Comparison of ENCODE assay signal across 8 cellular contexts in the genomic region with DNA sequence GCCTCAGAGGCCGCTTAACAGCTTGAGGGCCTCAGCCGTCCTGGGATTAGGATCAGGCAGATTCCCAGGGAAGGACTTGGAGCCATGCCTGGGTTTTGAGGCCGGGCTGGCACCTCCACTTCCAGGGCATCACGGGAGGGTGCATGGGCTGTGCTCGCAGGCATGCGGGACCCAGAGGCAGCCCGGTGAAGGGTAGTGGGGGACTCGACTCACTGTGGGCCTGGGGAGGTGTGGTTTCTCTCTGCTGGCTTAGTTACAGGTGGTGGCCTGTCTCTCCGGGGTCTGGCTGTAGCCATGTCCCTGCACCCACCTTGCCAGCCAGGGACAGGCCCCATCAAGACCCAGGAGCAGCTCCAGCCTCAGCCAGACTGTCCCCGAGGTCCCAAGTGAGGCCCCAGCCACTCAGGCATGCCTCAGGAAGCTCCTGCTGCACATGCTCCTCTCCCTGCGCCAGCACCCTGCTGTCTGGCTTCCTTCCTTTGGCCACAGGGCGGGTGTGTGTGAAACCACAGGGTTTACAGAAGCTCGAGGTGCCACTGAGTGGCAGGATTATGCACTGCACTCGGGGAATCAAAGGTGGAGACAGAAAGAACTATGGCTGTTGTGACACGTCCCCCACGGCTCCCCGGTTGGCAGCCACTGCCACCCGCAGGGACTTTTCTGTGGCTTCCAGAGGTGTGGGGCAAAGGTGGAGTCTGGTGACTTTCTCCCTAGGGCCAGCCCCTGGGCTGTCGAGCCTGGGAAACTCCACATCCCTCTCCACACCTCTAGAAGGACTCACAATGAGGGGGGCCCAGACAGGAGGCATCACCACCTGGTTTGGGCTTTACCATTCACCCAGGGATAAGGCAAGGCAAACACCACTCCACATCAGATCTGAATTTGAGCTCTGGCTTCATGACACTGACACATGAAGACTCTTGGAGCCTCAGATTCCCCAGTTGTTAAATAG. TPM values are rescaled to one million over a fixed set of nuclear protein-coding genes. Genes with fewer than 3 reads are reported as not detected.
DNase-seq lines count a peak whose midpoint lies in the region; ATAC-seq and TF ChIP-seq lines count a peak whose summit lies in the region.

No MANE protein-coding gene starts in this region.

- CTCF ChIA-PET in RWPE1 (lab: Yijun Ruan, JAX), result interaction anchor here (0.5 to 7.7 kb wide), 40 partner anchors 10 to 1886 kb away, joined by 3 to 115 read pairs (median 4); a partner anchor contains a TSS

- no peak overlapping the region for H3K4me3 ChIP-seq in GM23338
- H3K4me3 ChIP-seq in LNCaP clone FGC (ENCODE audit: low read depth, low read length), result no peak overlapping the region
- H3K4me3 ChIP-seq in neuronal stem cell (ENCODE audit: low read length in 2 of 2), result no peak overlapping the region

- H3K36me3 ChIP-seq in GM23338 (ENCODE audit: insufficient read depth) (no peaks in the 10 kb centered on the region), neuronal stem cell (replicated peaks in 1 of 2; ENCODE audit: control insufficient read depth in 2 of 2, insufficient read depth in 2 of 2, low read length in 2 of 2) (peaks cover 0 to 2% of the 10 kb centered on the region in 2 donors)

- H3K4me2 ChIP-seq in GM23338 (peak overlapping the region; percentile 40; the same call in 1 of the 2 replicates), neuronal stem cell (ENCODE audit: insufficient read depth, low read length, poor library complexity, severe bottlenecking) (no peak overlapping the region)

- H3K27ac Mint-ChIP-seq in GM23338, result no peak overlapping the region

- peaks cover 29% of the 10 kb centered on the region for H3K4me1 ChIP-seq in GM23338 (ENCODE audit: insufficient read depth)
- peaks cover 0 to 3% of the 10 kb centered on the region in 2 donors for H3K4me1 ChIP-seq in neuronal stem cell (ENCODE audit: control insufficient read depth in 2 of 2, insufficient read depth in 1 of 2, low read depth in 1 of 2, low read length in 2 of 2)

- H3K14ac ChIP-seq in neuronal stem cell (ENCODE audit: low read length), result peak overlapping the region; percentile 76

- H2AK5ac ChIP-seq in neuronal stem cell (ENCODE audit: low read depth, low read length), result no peak overlapping the region

- H3K4me3 Mint-ChIP-seq in GM23338, result no peak overlapping the region

- H3K4me1 Mint-ChIP-seq in GM23338, result peaks cover 42% of the 10 kb centered on the region

- H3K79me1 ChIP-seq in neuronal stem cell (ENCODE audit: low read depth, low read length), result peaks cover 3% of the 10 kb centered on the region

- no peaks in the 10 kb centered on the region for H3K36me3 Mint-ChIP-seq in GM23338 (ENCODE audit: low read depth)

- H3K9me2 ChIP-seq in GM23338 (ENCODE audit: insufficient read depth), result no peaks in the 10 kb centered on the region

- no peak overlapping the region for H2BK5ac ChIP-seq in neuronal stem cell (ENCODE audit: low read length)

- H3K23ac ChIP-seq in neuronal stem cell (ENCODE audit: low read depth, low read length, poor library complexity), result peak overlapping the region; percentile 29

- H3K9ac ChIP-seq in neuronal stem cell (ENCODE audit: low read depth, low read length, poor library complexity), result peak overlapping the region; percentile 9

- peak overlapping the region; percentile 70 for H3K18ac ChIP-seq in neuronal stem cell (ENCODE audit: low read length)

- H3K27ac ChIP-seq in GM23338 (ENCODE audit: low read depth), result no peak overlapping the region
- H3K27ac ChIP-seq in RWPE1, result peak overlapping the region; percentile 61
- H3K27ac ChIP-seq in neuronal stem cell (replicated peaks; ENCODE audit: low read length), result no peak overlapping the region
- H3K27ac ChIP-seq in substantia nigra (ENCODE audit: low read depth, low read length, poor library complexity, severe bottlenecking), result no peak overlapping the region

- H4K8ac ChIP-seq in neuronal stem cell (ENCODE audit: low read depth, low read length), result no peak overlapping the region

- H2BK120ac ChIP-seq in neuronal stem cell (ENCODE audit: low read depth, low read length), result no peak overlapping the region

- peak; percentile 88 for DNase-seq in EH (ENCODE audit: low read depth)
- peak; percentile 88 for DNase-seq in GM23338 (ENCODE audit: low spot score)
- peak; percentile 78 for DNase-seq in LNCaP clone FGC (ENCODE audit: low read depth)
- DNase-seq in RWPE1 (ENCODE audit: low spot score), result peak; percentile 95
- DNase-seq in activated T-helper 1 cell treated with anti-CD3 and anti-CD28 coated beads, Interleukin-2, amount 50 U/mL, for 16 hours (ENCODE audit: low read depth in 1 of 2, low spot score in 1 of 2), result peak; percentile 57 to 59
- peak; percentile 77 for DNase-seq in fibroblast of peridontal ligament (ENCODE audit: extremely low read depth)
- DNase-seq in neuronal stem cell (ENCODE audit: low spot score), result peak; percentile 32
- peak in 44 of 49 donors; percentile 20 to 87 (median 64) for DNase-seq in substantia nigra (lab: John Stamatoyannopoulos, UW)

- no peaks in the 10 kb centered on the region for H3K9me3 Mint-ChIP-seq in GM23338

- no peaks in the 10 kb centered on the region for H3F3A ChIP-seq in GM23338 (replicated peaks; ENCODE audit: low read depth)

- H4K91ac ChIP-seq in neuronal stem cell (ENCODE audit: low read depth, low read length, poor library complexity), result no peak overlapping the region

- TF ChIP-seq CTCF in GM23338 (conservative IDR thresholded peaks at IDR 0.05; ENCODE audit: low read depth in 2 of 2) (peak; percentile 53 to 83), LNCaP clone FGC (IDR thresholded peaks at IDR 0.05; ENCODE audit: control insufficient read depth, extremely low read depth, insufficient read depth) (peak; percentile 90), RWPE1 (conservative IDR thresholded peaks at IDR 0.05; ENCODE audit: low read depth) (peak; percentile 79)

- no peaks in the 10 kb centered on the region for H3K79me2 ChIP-seq in GM23338 (replicated peaks; ENCODE audit: insufficient read depth)

- no CpG with 5 or more reads among the region's 19 CpGs for WGBS in neuronal stem cell (ENCODE audit: extremely low coverage in 2 of 2, insufficient read length in 2 of 2, insufficient replicate concordance in 1 of 2), 2 donors

- H3K27me3 ChIP-seq in GM23338 (ENCODE audit: insufficient read depth) (no peaks in the 10 kb centered on the region), neuronal stem cell (ENCODE audit: control insufficient read depth in 3 of 3, insufficient read depth in 3 of 3, low read depth in 1 of 3, low read length in 3 of 3) (peaks cover 0 to 64% (median 0%) of the 10 kb centered on the region in 3 experiments)

- no peak overlapping the region for H2BK15ac ChIP-seq in neuronal stem cell (ENCODE audit: low read length)

- no peak overlapping the region for H2BK12ac ChIP-seq in neuronal stem cell (ENCODE audit: low read length)

- H3K27me3 Mint-ChIP-seq in GM23338 (ENCODE audit: insufficient read depth, low read depth, poor library complexity), result peaks cover 11% of the 10 kb centered on the region

- no peak overlapping the region for H3K4ac ChIP-seq in neuronal stem cell (ENCODE audit: low read length)

- H3K9me3 ChIP-seq in neuronal stem cell (replicated peaks in 1 of 2; ENCODE audit: control insufficient read depth in 2 of 2, insufficient read depth in 1 of 2, low read depth in 1 of 2, low read length in 2 of 2), result no peaks in the 10 kb centered on the region

- H2AFZ ChIP-seq in GM23338, result peak overlapping the region; percentile 95
- peak overlapping the region; percentile 68 for H2AFZ ChIP-seq in neuronal stem cell (ENCODE audit: low read length)

- peak; percentile 91 for ATAC-seq in GM23338

- H4K20me1 ChIP-seq in GM23338 (replicated peaks; ENCODE audit: insufficient read depth), result no peaks in the 10 kb centered on the region

- POLR2A ChIA-PET in RWPE1 (lab: Yijun Ruan, JAX; ENCODE audit: low non-redundant PET), result interaction anchor here (0.6 kb wide), 1 partner anchor 40 kb away, joined by 3 read pairs; no protein-coding TSS in a partner anchor

TF ChIP-seq in GM23338, 12 proteins besides CTCF, POLR2A, EP300 and RAD21 (continues in another document):
- TF ChIP-seq EZH2phosphoT487 (IDR thresholded peaks at IDR 0.05; ENCODE audit: unreplicated experiment) (no peak), CREB1 (CRISPR knock-in tag; IDR thresholded peaks at IDR 0.05; ENCODE audit: low read depth) (no peak), ZNF331 (CRISPR knock-in tag; IDR thresholded peaks at IDR 0.05; ENCODE audit: low read depth) (no peak), EZH2 (IDR thresholded peaks at IDR 0.05; ENCODE audit: low read depth, unreplicated experiment) (no peak)

RNA-seq across cellular contexts. Expression of a gene that starts 19.7 kb away (rescaled TPM):
- total RNA-seq in GM23338 (2014; rRNA removed; shearing (Covaris generic)), result 0.14 and 0.16 TPM in 2 replicates
- polyA plus RNA-seq in GM23338 (2016; fragmentation: Nextera tagmentation; extraction: Ambion mirVana), result 0.15 TPM in 1 of 2 replicates, not detected in the other
- polyA plus RNA-seq in neuronal stem cell (2013, experiment 1 of 2), result under 0.01 TPM
- 0.01 TPM for polyA plus RNA-seq in neuronal stem cell (2013, experiment 2 of 2)

Comparison
In these comparisons a context has a peak if more than half of its experiments do, and no peak if none do; other contexts are left out.
1. DNase-seq: peak in every context shown above with its lines; median percentile 95 in RWPE1; 88 in EH; 88 in GM23338; 78 in LNCaP clone FGC; 77 in fibroblast of peridontal ligament; 64 in substantia nigra; 58 in activated T-helper 1 cell treated with anti-CD3 and anti-CD28 coated beads, Interleukin-2, amount 50 U/mL, for 16 hours; 32 in neuronal stem cell.